7 cellular contexts compared by ENCODE assay signal in the genomic region with DNA sequence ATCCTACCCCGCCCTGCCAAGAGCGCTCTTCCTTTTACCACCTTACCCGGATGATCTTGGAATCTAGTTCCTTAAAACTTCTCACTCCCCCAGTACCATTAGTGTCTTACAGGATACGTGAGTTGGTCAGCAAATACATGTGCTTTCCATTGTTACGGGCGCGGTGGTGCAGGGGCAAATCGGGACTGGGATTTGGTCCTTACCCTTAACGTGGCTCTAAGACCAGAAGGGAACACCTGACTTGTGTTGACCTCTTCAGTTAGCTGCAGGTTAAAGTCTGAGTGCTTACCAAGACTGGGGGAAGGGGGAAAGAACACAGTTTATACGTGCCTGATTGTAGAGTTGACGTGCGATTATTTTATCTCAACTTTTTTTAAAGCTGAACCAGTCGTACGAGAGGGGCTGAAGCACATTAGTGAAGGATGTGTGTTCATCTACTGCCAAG. TPM values are rescaled to one million over a fixed set of nuclear protein-coding genes. Genes with fewer than 3 reads are reported as not detected.
DNase-seq lines count a peak whose midpoint lies in the region; ATAC-seq lines count a peak whose summit lies in the region.

No MANE protein-coding gene starts in this region.

- no peaks in the 10 kb centered on the region for H3K27me3 ChIP-seq in naive thymus-derived CD4-positive, alpha-beta T cell (ENCODE audit: control insufficient read depth in 2 of 2, insufficient read depth in 2 of 2, low read length in 2 of 2)

- no peaks in the 10 kb centered on the region for H3K27me3 Mint-ChIP-seq in naive thymus-derived CD4-positive, alpha-beta T cell

- POLR2A ChIA-PET in naive thymus-derived CD4-positive, alpha-beta T cell (lab: Charles Lee) = interaction anchor here (0.7 to 4.5 kb wide), 7 partner anchors 9 to 1195 kb away, joined by 3 to 51 read pairs (median 3); partner anchors contain the start of genes C17orf100, MED31 and TNFSF12

- intact Hi-C loops in naive thymus-derived CD4-positive, alpha-beta T cell (cut with micrococcal nuclease) = loop anchor here (2.0 to 10.0 kb wide), 6 partner anchors 15 to 1741 kb away; partner anchors contain the start of genes PIMREG (in 2 of the 2), RNASEK (in 1 of the 2) and RPL26 (in 1 of the 2)

- H3K4me3 ChIP-seq in naive thymus-derived CD4-positive, alpha-beta T cell (ENCODE audit: low read length) = peak overlapping the region; percentile 91

- ATAC-seq in GM21447 (IDR thresholded peaks at IDR 0.05; ENCODE audit: unreplicated experiment) (peak; percentile 6), GM18519 (IDR thresholded peaks at IDR 0.05; ENCODE audit: low FRiP score, unreplicated experiment) (no peak), GM19324 (IDR thresholded peaks at IDR 0.05; ENCODE audit: low FRiP score, unreplicated experiment) (no peak)
- no peak for ATAC-seq in naive thymus-derived CD4-positive, alpha-beta T cell

- no peaks in the 10 kb centered on the region for H3K9me3 ChIP-seq in naive thymus-derived CD4-positive, alpha-beta T cell (ENCODE audit: control insufficient read depth in 2 of 3, low read length in 3 of 3)

- H3K4me3 Mint-ChIP-seq in naive thymus-derived CD4-positive, alpha-beta T cell = peak overlapping the region; percentile 90 to 98 (median 96)

- peak overlapping the region; percentile 88 to 99 (median 97) for H3K27ac Mint-ChIP-seq in naive thymus-derived CD4-positive, alpha-beta T cell

- peaks cover 0 to 19% (median 12%) of the 10 kb centered on the region in 3 experiments for H3K36me3 ChIP-seq in naive thymus-derived CD4-positive, alpha-beta T cell (ENCODE audit: control insufficient read depth in 2 of 3, insufficient read depth in 3 of 3, low read length in 3 of 3)

- no peaks in the 10 kb centered on the region for H3K9me3 Mint-ChIP-seq in naive thymus-derived CD4-positive, alpha-beta T cell

- peak; percentile 68 for DNase-seq in NCI-H82 (lab: John Stamatoyannopoulos, UW)
- DNase-seq in naive thymus-derived CD4-positive, alpha-beta T cell = peak in 5 of 9 donors; percentile 16 to 21 (median 18)
- DNase-seq in MV-4-11 (lab: John Stamatoyannopoulos, UW) = no peak

- peaks cover 0 to 13% (median 0%) of the 10 kb centered on the region in 5 donors for H3K36me3 Mint-ChIP-seq in naive thymus-derived CD4-positive, alpha-beta T cell

- H3K4me1 Mint-ChIP-seq in naive thymus-derived CD4-positive, alpha-beta T cell = peaks cover 35 to 67% (median 54%) of the 10 kb centered on the region in 7 donors

- peaks cover 17 to 24% of the 10 kb centered on the region in 2 donors for H3K4me1 ChIP-seq in naive thymus-derived CD4-positive, alpha-beta T cell (ENCODE audit: control insufficient read depth in 2 of 2, insufficient read depth in 2 of 2, low read length in 2 of 2)

- CTCF ChIA-PET in naive thymus-derived CD4-positive, alpha-beta T cell (lab: Charles Lee) = interaction anchor here (0.6 to 1.5 kb wide), 2 partner anchors 10 to 170 kb away, joined by 3 read pairs; partner anchors contain the start of genes C17orf100 and MED31

- peak overlapping the region; percentile 91 for H3K27ac ChIP-seq in cingulate gyrus (ENCODE audit: low read depth, low read length)
- H3K27ac ChIP-seq in naive thymus-derived CD4-positive, alpha-beta T cell (ENCODE audit: low read depth, low read length) = peak overlapping the region; percentile 86

RNA-seq across cellular contexts. Expression of gene TXNDC17, which starts 0.5 kb away (rescaled TPM):
- 10 to 100 TPM; 14.3 to 70.3 (median 18.5) TPM for total RNA-seq in naive thymus-derived CD4-positive, alpha-beta T cell
- 10 to 100 TPM; 65.1 to 89.7 TPM for polyA plus RNA-seq in naive thymus-derived CD4-positive, alpha-beta T cell

RNA-seq across cellular contexts. Expression of gene KIAA0753, which starts 0.9 kb away (rescaled TPM):
- total RNA-seq in naive thymus-derived CD4-positive, alpha-beta T cell = 10 to 100 TPM; 12.4 to 18.4 (median 17.9) TPM
- polyA plus RNA-seq in naive thymus-derived CD4-positive, alpha-beta T cell = 1 to 10 TPM; 2.6 to 3.5 TPM

RNA-seq across cellular contexts. Expression of gene MED31, which starts 10.0 kb away (rescaled TPM):
- 10 to 100 TPM; 21.4 to 41.2 (median 28.2) TPM for total RNA-seq in naive thymus-derived CD4-positive, alpha-beta T cell
- polyA plus RNA-seq in naive thymus-derived CD4-positive, alpha-beta T cell = 10 to 100 TPM; 24.0 to 26.7 TPM

RNA-seq across cellular contexts. Expression of gene C17orf100, which starts 10.2 kb away (rescaled TPM):
- 1 to 10 TPM; 1.9 to 6.1 (median 1.9) TPM for total RNA-seq in naive thymus-derived CD4-positive, alpha-beta T cell
- 1 to 10 TPM; 6.1 to 9.5 TPM for polyA plus RNA-seq in naive thymus-derived CD4-positive, alpha-beta T cell
